ENCODE assay signal across 11 cellular contexts in genomic region chr19:57269515-57270250, GRCh38. TPM values are rescaled to one million over a fixed set of nuclear protein-coding genes. Genes with fewer than 3 reads are reported as not detected.
A peak's percentile ranks its signal among the peaks of the same experiment; 100 is the strongest.
DNase-seq lines count a peak whose midpoint lies in the region; ATAC-seq and TF ChIP-seq lines count a peak whose summit lies in the region.
"Had no signal": no experiment of that assay in that cellular context is flagged by ENCODE, and none has a peak within 500 bp of the region (broad histone marks: within the 10 kb centered on the region; RNA-seq: fewer than 3 reads in every experiment).

No MANE protein-coding gene starts in this region.

- H3K4me3 ChIP-seq in colonic mucosa: no peak overlapping the region

- H3K27ac ChIP-seq in colonic mucosa: no peak overlapping the region

- no peaks in the 10 kb centered on the region for H3K36me3 ChIP-seq in colonic mucosa

- H3K9me3 ChIP-seq in colonic mucosa: no peaks in the 10 kb centered on the region

- CTCF ChIA-PET in T-cell (lab: Charles Lee): no interaction called here

- H3K9me3 Mint-ChIP-seq in HFFc6 (no peaks in the 10 kb centered on the region), memory B cell (peaks cover 3% of the 10 kb centered on the region), T-cell (peaks cover 7 to 25% (median 13%) of the 10 kb centered on the region in 3 donors)
- H3K9me3 Mint-ChIP-seq: nephron had no signal

- H3K27me3 Mint-ChIP-seq in HFFc6 (ENCODE audit: insufficient read depth) (peaks cover 1% of the 10 kb centered on the region), memory B cell (no peaks in the 10 kb centered on the region), T-cell (no peaks in the 10 kb centered on the region)

- H3K27ac Mint-ChIP-seq in HFFc6: peak overlapping the region; percentile 32; the same call in 1 of the 2 replicates
- H3K27ac Mint-ChIP-seq in memory B cell: peak overlapping the region; percentile 85
- H3K27ac Mint-ChIP-seq in T-cell: no peak overlapping the region

- no peak overlapping the region for H3K9ac ChIP-seq in colonic mucosa (ENCODE audit: low read depth in 2 of 2, low read length in 2 of 2)

- H3K36me3 Mint-ChIP-seq in HFFc6 (ENCODE audit: low read depth) (peaks cover 22% of the 10 kb centered on the region), memory B cell (peaks cover 18% of the 10 kb centered on the region), T-cell (peaks cover 65% of the 10 kb centered on the region)

- H3K4me3 Mint-ChIP-seq in HFFc6 (no peak overlapping the region), memory B cell (peak overlapping the region; percentile 76), T-cell (no peak overlapping the region)
- H3K4me3 Mint-ChIP-seq: nephron had no signal

- POLR2A ChIA-PET in T-cell (lab: Charles Lee): no interaction called here

- TF ChIP-seq CTCF in HFFc6 (IDR thresholded peaks at IDR 0.05): no peak
- no peak for TF ChIP-seq CTCF in colonic mucosa (IDR thresholded peaks at IDR 0.05)

- H3K4me1 ChIP-seq in colonic mucosa: no peaks in the 10 kb centered on the region

- ATAC-seq in memory B cell (ENCODE audit: low read depth): peak; percentile 85
- ATAC-seq in T-cell (replicated peaks in 1 of 4): no peak
- no peak for ATAC-seq in HG03378 (IDR thresholded peaks at IDR 0.05; ENCODE audit: unreplicated experiment)

- peaks cover 41% of the 10 kb centered on the region for H3K4me1 Mint-ChIP-seq in HFFc6 (ENCODE audit: low read depth)
- peaks cover 39% of the 10 kb centered on the region for H3K4me1 Mint-ChIP-seq in memory B cell
- peaks cover 0 to 2% (median 2%) of the 10 kb centered on the region in 3 donors for H3K4me1 Mint-ChIP-seq in T-cell
- H3K4me1 Mint-ChIP-seq: nephron had no signal

- intact Hi-C loops in colonic mucosa (cut with DNase I): no loop called here

- H3K27me3 ChIP-seq in colonic mucosa: no peaks in the 10 kb centered on the region

- DNase-seq in GM04504 (ENCODE audit: low read depth): peak; percentile 61
- peak; percentile 94 for DNase-seq in HFFc6
- DNase-seq in amniotic epithelial cell (ENCODE audit: low read depth): peak; percentile 92
- peak in 1 of 2 donors; percentile 18 for DNase-seq in memory B cell (ENCODE audit: low spot score in 2 of 2)
- DNase-seq in T-cell: no peak
- DNase-seq in colonic mucosa: no peak
- no peak for DNase-seq in activated CD4-positive, alpha-beta T cell treated with anti-CD3 and anti-CD28 coated beads for 48 hours
- DNase-seq: activated CD4-positive, alpha-beta T cell treated with anti-CD3 and anti-CD28 coated beads for 1 hour had no signal

RNA-seq across cellular contexts. Expression of gene ZNF460, which starts 10.6 kb away (rescaled TPM):
- total RNA-seq in HFFc6 (2021; fragmentation: NEBNext Ultra II Directional; extraction: Animal tissue kit (Norgen Biotek cat#: 25700)): 10 to 100 TPM; 17.3 to 39.5 (median 22.2) TPM
- total RNA-seq in T-cell: 10 to 100 TPM; 65.2 to 77.3 (median 66.0) TPM
- 10 to 100 TPM; 28.5 to 35.1 TPM for total RNA-seq in colonic mucosa

RNA-seq across cellular contexts. Expression of gene ZNF805, which starts 29.3 kb away (rescaled TPM):
- 10 to 100 TPM; 10.7 to 12.8 (median 11.9) TPM for total RNA-seq in HFFc6 (2021; fragmentation: NEBNext Ultra II Directional; extraction: Animal tissue kit (Norgen Biotek cat#: 25700))
- 10 to 100 TPM; 18.6 to 30.6 (median 19.3) TPM for total RNA-seq in T-cell
- total RNA-seq in colonic mucosa: 10 to 100 TPM in 1 of 2 donors, 1 to 10 TPM in 1; 6.2 to 11.4 TPM

RNA-seq across cellular contexts. Expression of gene AURKC, which starts 38.9 kb away (rescaled TPM):
- 1 to 10 TPM in 1 of 6 experiments, under 1 TPM in 4, not detected in 1; 0.31 to 1.1 (median 0.48) TPM for total RNA-seq in HFFc6 (2021; fragmentation: NEBNext Ultra II Directional; extraction: Animal tissue kit (Norgen Biotek cat#: 25700))
- 1 to 10 TPM in 3 of 5 donors, under 1 TPM in 2; 0.39 to 1.2 (median 1.1) TPM for total RNA-seq in T-cell
- total RNA-seq in colonic mucosa: under 1 TPM; 0.30 to 0.69 TPM
- total RNA-seq: NCI-H460 had no signal

RNA-seq across cellular contexts. Expression of gene ZNF543, which starts 50.6 kb away (rescaled TPM):
- 1 to 10 TPM; 4.6 to 5.2 (median 4.8) TPM for total RNA-seq in HFFc6 (2021; fragmentation: NEBNext Ultra II Directional; extraction: Animal tissue kit (Norgen Biotek cat#: 25700))
- 10 to 100 TPM in 1 of 5 donors, 1 to 10 TPM in 4; 3.9 to 11.1 (median 7.9) TPM for total RNA-seq in T-cell
- total RNA-seq in colonic mucosa: 1 to 10 TPM; 3.2 to 3.7 TPM

Comparison
In these comparisons a context has a peak if more than half of its experiments do, and no peak if none do; other contexts are left out.
1. DNase-seq: peak in GM04504 (single experiment), HFFc6 (single experiment) and amniotic epithelial cell (single experiment); none in T-cell (0 of 34), colonic mucosa (single experiment) and activated CD4-positive, alpha-beta T cell treated with anti-CD3 and anti-CD28 coated beads for 48 hours (single experiment).
2. H3K27ac Mint-ChIP-seq: peak in HFFc6 (single experiment) and memory B cell (single experiment); none in T-cell (0 of 2).